1 cellular context compared by ENCODE assay signal in the genomic region with DNA sequence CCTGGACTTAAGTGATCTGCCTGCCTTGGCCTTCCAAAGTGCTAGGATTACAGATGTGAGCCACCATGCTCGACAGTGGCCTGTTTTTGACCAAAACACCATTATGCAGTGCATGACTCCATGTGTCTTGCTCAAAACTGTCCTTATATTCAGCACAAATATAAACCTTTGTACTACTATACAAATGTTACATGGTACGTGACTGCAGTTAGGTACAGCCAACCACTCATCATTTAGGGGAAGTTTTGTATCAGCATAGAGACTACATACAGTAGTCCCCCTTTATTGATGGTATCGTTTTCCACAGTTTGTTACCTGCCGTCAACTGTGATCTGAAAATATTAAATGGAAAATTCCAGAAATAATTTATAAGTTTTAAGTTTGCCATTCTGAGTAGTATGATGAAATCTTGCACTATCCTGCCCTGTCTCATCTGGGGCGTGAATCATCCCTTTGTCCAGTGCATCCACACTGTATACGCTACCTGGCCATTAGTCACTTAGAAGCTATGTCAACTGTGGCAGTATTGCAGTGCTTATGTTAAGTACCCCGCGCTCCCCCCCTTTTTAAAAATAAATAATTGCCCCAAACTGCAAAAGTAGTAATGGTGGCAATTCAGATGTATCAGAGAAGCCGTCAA.
TF ChIP-seq lines count a peak whose summit lies in the region.

No MANE protein-coding gene starts in this region.

TF ChIP-seq in GM23338, 12 proteins besides CTCF, POLR2A, EP300 and RAD21:
- TF ChIP-seq, protein P1, sequence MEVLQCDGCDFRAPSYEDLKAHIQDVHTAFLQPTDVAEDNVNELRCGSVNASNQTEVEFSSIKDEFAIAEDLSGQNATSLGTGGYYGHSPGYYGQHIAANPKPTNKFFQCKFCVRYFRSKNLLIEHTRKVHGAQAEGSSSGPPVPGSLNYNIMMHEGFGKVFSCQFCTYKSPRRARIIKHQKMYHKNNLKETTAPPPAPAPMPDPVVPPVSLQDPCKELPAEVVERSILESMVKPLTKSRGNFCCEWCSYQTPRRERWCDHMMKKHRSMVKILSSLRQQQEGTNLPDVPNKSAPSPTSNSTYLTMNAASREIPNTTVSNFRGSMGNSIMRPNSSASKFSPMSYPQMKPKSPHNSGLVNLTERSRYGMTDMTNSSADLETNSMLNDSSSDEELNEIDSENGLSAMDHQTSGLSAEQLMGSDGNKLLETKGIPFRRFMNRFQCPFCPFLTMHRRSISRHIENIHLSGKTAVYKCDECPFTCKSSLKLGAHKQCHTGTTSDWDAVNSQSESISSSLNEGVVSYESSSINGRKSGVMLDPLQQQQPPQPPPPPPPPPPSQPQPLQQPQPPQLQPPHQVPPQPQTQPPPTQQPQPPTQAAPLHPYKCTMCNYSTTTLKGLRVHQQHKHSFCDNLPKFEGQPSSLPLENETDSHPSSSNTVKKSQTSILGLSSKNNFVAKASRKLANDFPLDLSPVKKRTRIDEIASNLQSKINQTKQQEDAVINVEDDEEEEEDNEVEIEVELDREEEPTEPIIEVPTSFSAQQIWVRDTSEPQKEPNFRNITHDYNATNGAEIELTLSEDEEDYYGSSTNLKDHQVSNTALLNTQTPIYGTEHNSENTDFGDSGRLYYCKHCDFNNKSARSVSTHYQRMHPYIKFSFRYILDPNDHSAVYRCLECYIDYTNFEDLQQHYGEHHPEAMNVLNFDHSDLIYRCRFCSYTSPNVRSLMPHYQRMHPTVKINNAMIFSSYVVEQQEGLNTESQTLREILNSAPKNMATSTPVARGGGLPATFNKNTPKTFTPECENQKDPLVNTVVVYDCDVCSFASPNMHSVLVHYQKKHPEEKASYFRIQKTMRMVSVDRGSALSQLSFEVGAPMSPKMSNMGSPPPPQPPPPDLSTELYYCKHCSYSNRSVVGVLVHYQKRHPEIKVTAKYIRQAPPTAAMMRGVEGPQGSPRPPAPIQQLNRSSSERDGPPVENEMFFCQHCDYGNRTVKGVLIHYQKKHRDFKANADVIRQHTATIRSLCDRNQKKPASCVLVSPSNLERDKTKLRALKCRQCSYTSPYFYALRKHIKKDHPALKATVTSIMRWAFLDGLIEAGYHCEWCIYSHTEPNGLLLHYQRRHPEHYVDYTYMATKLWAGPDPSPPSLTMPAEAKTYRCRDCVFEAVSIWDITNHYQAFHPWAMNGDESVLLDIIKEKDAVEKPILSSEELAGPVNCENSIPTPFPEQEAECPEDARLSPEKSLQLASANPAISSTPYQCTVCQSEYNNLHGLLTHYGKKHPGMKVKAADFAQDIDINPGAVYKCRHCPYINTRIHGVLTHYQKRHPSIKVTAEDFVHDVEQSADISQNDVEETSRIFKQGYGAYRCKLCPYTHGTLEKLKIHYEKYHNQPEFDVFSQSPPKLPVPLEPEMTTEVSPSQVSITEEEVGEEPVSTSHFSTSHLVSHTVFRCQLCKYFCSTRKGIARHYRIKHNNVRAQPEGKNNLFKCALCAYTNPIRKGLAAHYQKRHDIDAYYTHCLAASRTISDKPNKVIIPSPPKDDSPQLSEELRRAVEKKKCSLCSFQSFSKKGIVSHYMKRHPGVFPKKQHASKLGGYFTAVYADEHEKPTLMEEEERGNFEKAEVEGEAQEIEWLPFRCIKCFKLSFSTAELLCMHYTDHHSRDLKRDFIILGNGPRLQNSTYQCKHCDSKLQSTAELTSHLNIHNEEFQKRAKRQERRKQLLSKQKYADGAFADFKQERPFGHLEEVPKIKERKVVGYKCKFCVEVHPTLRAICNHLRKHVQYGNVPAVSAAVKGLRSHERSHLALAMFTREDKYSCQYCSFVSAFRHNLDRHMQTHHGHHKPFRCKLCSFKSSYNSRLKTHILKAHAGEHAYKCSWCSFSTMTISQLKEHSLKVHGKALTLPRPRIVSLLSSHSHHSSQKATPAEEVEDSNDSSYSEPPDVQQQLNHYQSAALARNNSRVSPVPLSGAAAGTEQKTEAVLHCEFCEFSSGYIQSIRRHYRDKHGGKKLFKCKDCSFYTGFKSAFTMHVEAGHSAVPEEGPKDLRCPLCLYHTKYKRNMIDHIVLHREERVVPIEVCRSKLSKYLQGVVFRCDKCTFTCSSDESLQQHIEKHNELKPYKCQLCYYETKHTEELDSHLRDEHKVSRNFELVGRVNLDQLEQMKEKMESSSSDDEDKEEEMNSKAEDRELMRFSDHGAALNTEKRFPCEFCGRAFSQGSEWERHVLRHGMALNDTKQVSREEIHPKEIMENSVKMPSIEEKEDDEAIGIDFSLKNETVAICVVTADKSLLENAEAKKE (CRISPR knock-in tag; IDR thresholded peaks at IDR 0.05) = no peak
- TF ChIP-seq JUNB (IDR thresholded peaks at IDR 0.05; ENCODE audit: unreplicated experiment) = no peak
- no peak for TF ChIP-seq STAT1 (IDR thresholded peaks at IDR 0.05; ENCODE audit: unreplicated experiment)
- TF ChIP-seq, protein P2, sequence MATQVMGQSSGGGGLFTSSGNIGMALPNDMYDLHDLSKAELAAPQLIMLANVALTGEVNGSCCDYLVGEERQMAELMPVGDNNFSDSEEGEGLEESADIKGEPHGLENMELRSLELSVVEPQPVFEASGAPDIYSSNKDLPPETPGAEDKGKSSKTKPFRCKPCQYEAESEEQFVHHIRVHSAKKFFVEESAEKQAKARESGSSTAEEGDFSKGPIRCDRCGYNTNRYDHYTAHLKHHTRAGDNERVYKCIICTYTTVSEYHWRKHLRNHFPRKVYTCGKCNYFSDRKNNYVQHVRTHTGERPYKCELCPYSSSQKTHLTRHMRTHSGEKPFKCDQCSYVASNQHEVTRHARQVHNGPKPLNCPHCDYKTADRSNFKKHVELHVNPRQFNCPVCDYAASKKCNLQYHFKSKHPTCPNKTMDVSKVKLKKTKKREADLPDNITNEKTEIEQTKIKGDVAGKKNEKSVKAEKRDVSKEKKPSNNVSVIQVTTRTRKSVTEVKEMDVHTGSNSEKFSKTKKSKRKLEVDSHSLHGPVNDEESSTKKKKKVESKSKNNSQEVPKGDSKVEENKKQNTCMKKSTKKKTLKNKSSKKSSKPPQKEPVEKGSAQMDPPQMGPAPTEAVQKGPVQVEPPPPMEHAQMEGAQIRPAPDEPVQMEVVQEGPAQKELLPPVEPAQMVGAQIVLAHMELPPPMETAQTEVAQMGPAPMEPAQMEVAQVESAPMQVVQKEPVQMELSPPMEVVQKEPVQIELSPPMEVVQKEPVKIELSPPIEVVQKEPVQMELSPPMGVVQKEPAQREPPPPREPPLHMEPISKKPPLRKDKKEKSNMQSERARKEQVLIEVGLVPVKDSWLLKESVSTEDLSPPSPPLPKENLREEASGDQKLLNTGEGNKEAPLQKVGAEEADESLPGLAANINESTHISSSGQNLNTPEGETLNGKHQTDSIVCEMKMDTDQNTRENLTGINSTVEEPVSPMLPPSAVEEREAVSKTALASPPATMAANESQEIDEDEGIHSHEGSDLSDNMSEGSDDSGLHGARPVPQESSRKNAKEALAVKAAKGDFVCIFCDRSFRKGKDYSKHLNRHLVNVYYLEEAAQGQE (IDR thresholded peaks at IDR 0.05; ENCODE audit: unreplicated experiment) = no peak
- TF ChIP-seq ZNF114 (CRISPR knock-in tag; IDR thresholded peaks at IDR 0.05) = no peak
- TF ChIP-seq EZH2 (IDR thresholded peaks at IDR 0.05; ENCODE audit: low read depth, unreplicated experiment) = no peak
- no peak for TF ChIP-seq CREB1 (CRISPR knock-in tag; IDR thresholded peaks at IDR 0.05; ENCODE audit: low read depth)
- TF ChIP-seq ZNF331 (CRISPR knock-in tag; IDR thresholded peaks at IDR 0.05; ENCODE audit: low read depth) = no peak
- no peak for TF ChIP-seq EZH2phosphoT487 (IDR thresholded peaks at IDR 0.05; ENCODE audit: unreplicated experiment)
- no peak for TF ChIP-seq NANOG (IDR thresholded peaks at IDR 0.05; ENCODE audit: borderline replicate concordance)
- TF ChIP-seq, protein P3, sequence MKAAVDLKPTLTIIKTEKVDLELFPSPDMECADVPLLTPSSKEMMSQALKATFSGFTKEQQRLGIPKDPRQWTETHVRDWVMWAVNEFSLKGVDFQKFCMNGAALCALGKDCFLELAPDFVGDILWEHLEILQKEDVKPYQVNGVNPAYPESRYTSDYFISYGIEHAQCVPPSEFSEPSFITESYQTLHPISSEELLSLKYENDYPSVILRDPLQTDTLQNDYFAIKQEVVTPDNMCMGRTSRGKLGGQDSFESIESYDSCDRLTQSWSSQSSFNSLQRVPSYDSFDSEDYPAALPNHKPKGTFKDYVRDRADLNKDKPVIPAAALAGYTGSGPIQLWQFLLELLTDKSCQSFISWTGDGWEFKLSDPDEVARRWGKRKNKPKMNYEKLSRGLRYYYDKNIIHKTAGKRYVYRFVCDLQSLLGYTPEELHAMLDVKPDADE (IDR thresholded peaks at IDR 0.05) = no peak
- no peak for TF ChIP-seq POLR2AphosphoS5 (IDR thresholded peaks at IDR 0.05; ENCODE audit: low read depth)
TF ChIP-seq in GM23338: peak in this region for 0.
